11 cellular contexts compared by ENCODE assay signal in the genomic region with DNA sequence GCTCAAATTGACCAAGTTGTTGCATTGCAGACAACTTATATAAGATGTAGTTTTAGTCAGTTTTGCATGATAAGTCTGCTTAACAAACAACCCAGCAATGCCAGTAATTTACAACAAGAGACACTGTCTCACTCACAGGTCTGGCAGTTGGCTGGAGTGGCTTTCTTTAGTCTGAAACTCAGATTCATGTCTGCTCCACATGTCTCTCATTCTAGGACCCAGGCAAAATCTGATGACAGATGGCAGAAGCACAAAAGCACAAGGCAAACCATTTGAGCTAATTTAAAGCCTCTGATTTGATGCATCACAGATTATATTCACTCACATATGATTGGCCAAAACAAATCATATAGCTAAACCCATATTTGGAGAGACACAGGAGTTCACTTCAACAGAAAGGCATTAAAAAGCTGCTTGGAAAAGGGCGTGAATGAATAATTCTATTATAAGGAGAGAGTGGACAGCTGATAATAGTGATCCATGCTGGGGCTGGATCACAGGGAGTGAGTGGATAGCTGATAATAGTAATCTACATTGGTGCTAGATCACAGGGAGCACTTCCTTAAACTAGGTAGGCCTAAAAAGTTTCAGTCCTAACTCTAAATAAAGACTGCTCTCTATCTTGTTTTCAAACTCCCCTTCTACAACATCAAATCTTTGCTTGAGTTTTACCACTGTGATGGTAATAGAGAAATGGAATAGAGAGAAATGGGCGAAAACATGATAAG.
DNase-seq lines count a peak whose midpoint lies in the region; ATAC-seq lines count a peak whose summit lies in the region.
"Had no signal": no experiment of that assay in that cellular context is flagged by ENCODE, and none has a peak within 500 bp of the region (broad histone marks: within the 10 kb centered on the region; RNA-seq: fewer than 3 reads in every experiment).

No MANE protein-coding gene starts in this region.

- H3K27ac Mint-ChIP-seq in stimulated activated naive B cell treated with anti-CD40 and anti-IgM and Interleukin-4, amounts not matched to agents 10 μg/mL and 1 μg/mL and 100 μg/mL, for 72 hours, result no peak overlapping the region
- H3K27ac Mint-ChIP-seq: activated naive CD4-positive, alpha-beta T cell treated with anti-CD3 and anti-CD28 coated beads, Interleukin-2, amount 50 U/mL, for 24 hours had no signal

- no peaks in the 10 kb centered on the region for H3K27me3 Mint-ChIP-seq in stimulated activated naive B cell treated with anti-CD40 and anti-IgM and Interleukin-4, amounts not matched to agents 10 μg/mL and 1 μg/mL and 100 μg/mL, for 72 hours
- H3K27me3 Mint-ChIP-seq: activated naive CD4-positive, alpha-beta T cell treated with anti-CD3 and anti-CD28 coated beads, Interleukin-2, amount 50 U/mL, for 24 hours had no signal

- DNase-seq in myocyte (ENCODE audit: low read depth) (peak; percentile 12), islet precursor cell (no peak)
- no peak for DNase-seq in stimulated activated naive CD4-positive, alpha-beta T cell (lab: John Stamatoyannopoulos, UW)
- DNase-seq in stimulated activated naive B cell treated with anti-CD40 and anti-IgM and Interleukin-4, amounts not matched to agents 10 μg/mL and 1 μg/mL and 100 μg/mL, for 72 hours, result no peak
- no peak for DNase-seq in activated T-cell treated with anti-CD3 and anti-CD28 coated beads, Interleukin-2, amount 50 U/mL, for 1 hour
- DNase-seq: left ventricle myocardium inferior; stimulated activated naive CD8-positive, alpha-beta T cell treated with anti-CD3 and anti-CD28 coated beads, Interleukin-15, Interleukin-2, amounts not matched to agents 100 U/mL and 50 U/mL, for 24 hours had no signal

- no peaks in the 10 kb centered on the region for H3K36me3 Mint-ChIP-seq in stimulated activated naive B cell treated with anti-CD40 and anti-IgM and Interleukin-4, amounts not matched to agents 10 μg/mL and 1 μg/mL and 100 μg/mL, for 72 hours
- H3K36me3 Mint-ChIP-seq: activated naive CD4-positive, alpha-beta T cell treated with anti-CD3 and anti-CD28 coated beads, Interleukin-2, amount 50 U/mL, for 24 hours had no signal

- no peaks in the 10 kb centered on the region for H3K9me3 Mint-ChIP-seq in stimulated activated naive B cell treated with anti-CD40 and anti-IgM and Interleukin-4, amounts not matched to agents 10 μg/mL and 1 μg/mL and 100 μg/mL, for 72 hours
- H3K9me3 Mint-ChIP-seq: activated naive CD4-positive, alpha-beta T cell treated with anti-CD3 and anti-CD28 coated beads, Interleukin-2, amount 50 U/mL, for 24 hours had no signal

- ATAC-seq in GM19023 (IDR thresholded peaks at IDR 0.05; ENCODE audit: unreplicated experiment), result peak; percentile 43
- ATAC-seq in HG02588 (IDR thresholded peaks at IDR 0.05; ENCODE audit: unreplicated experiment), result peak; percentile 45
- ATAC-seq in HG03460 (IDR thresholded peaks at IDR 0.05; ENCODE audit: unreplicated experiment), result peak; percentile 48
- no peak for ATAC-seq in stimulated activated naive B cell treated with anti-CD40 and anti-IgM and Interleukin-4, amounts not matched to agents 10 μg/mL and 1 μg/mL and 100 μg/mL, for 72 hours (replicated peaks)
- ATAC-seq: stimulated activated naive CD8-positive, alpha-beta T cell treated with anti-CD3 and anti-CD28 coated beads, Interleukin-15, Interleukin-2, amounts not matched to agents 100 U/mL and 50 U/mL, for 24 hours had no signal

- H3K4me3 Mint-ChIP-seq in stimulated activated naive B cell treated with anti-CD40 and anti-IgM and Interleukin-4, amounts not matched to agents 10 μg/mL and 1 μg/mL and 100 μg/mL, for 72 hours, result no peak overlapping the region
- H3K4me3 Mint-ChIP-seq: activated naive CD4-positive, alpha-beta T cell treated with anti-CD3 and anti-CD28 coated beads, Interleukin-2, amount 50 U/mL, for 24 hours had no signal

- H3K4me1 Mint-ChIP-seq in stimulated activated naive B cell treated with anti-CD40 and anti-IgM and Interleukin-4, amounts not matched to agents 10 μg/mL and 1 μg/mL and 100 μg/mL, for 72 hours, result no peaks in the 10 kb centered on the region
- H3K4me1 Mint-ChIP-seq: activated naive CD4-positive, alpha-beta T cell treated with anti-CD3 and anti-CD28 coated beads, Interleukin-2, amount 50 U/mL, for 24 hours had no signal

Comparison
In these comparisons a context has a peak if more than half of its experiments do, and no peak if none do; other contexts are left out.
1. ATAC-seq: peak in GM19023 (single experiment), HG02588 (single experiment) and HG03460 (single experiment); none in stimulated activated naive B cell treated with anti-CD40 and anti-IgM and Interleukin-4, amounts not matched to agents 10 μg/mL and 1 μg/mL and 100 μg/mL, for 72 hours (0 of 2).